7 cellular contexts compared by ENCODE assay signal in the genomic region with DNA sequence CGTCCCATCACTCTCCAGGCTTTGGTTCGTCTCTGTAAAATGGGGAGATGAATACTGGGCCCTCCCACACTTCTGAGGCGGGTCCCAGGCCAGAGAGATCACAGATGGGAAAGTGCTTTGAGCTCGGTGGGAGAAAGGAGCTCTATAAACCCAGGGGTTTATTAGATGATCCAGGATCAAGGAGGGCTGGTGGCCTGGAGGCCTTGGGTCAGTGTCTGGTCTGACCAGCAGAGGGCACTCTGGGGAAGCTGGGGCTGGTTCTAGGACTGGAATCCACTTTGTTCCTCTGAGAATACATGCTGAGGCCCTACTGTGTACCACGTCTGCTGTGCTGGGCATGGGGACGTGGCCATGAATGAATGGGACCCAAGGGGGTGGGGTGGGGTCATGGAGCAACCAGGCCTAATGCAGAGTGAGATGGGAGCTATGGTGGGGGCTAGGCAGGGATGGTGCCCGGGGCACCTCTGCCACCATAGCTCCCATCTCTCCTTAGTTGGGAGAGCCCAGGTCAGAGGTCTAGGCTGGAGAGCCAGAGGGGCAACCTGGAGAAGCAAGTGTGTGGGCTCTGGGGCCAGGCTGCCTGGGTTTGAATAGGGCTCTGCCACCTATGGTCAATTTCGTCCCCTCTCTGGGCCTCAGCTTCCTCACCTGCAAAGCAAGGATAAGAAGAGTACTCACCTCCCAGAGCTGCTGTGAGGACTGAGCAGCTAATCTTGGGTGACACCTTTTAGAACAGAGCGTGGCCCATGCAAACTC. TPM values are rescaled to one million over a fixed set of nuclear protein-coding genes. Genes with fewer than 3 reads are reported as not detected.
DNase-seq lines count a peak whose midpoint lies in the region; ATAC-seq and TF ChIP-seq lines count a peak whose summit lies in the region.

No MANE protein-coding gene starts in this region.

- intact Hi-C loops in left colon (cut with DNase I, micrococcal nuclease): loop anchor here in 1 of 2 donors (5.0 kb wide), 1 partner anchor 160 kb away; no protein-coding TSS in a partner anchor

- H3K9me3 ChIP-seq in Loucy (ENCODE audit: insufficient read depth, low read depth, low read length) (no peaks in the 10 kb centered on the region), WERI-Rb-1 (ENCODE audit: severe bottlenecking) (no peaks in the 10 kb centered on the region)

- no peaks in the 10 kb centered on the region for H3K27me3 ChIP-seq in Loucy (ENCODE audit: insufficient read depth, low read length, poor library complexity, severe bottlenecking)
- no peaks in the 10 kb centered on the region for H3K27me3 ChIP-seq in WERI-Rb-1 (ENCODE audit: insufficient read depth, low read depth, severe bottlenecking)

- peaks cover 5% of the 10 kb centered on the region for H3K4me1 ChIP-seq in Loucy (ENCODE audit: insufficient read depth, low read length, poor library complexity, severe bottlenecking)

- no peaks in the 10 kb centered on the region for H3F3A ChIP-seq in Loucy (ENCODE audit: low read depth)

- H3K9ac ChIP-seq in Loucy (ENCODE audit: low read depth, low read length, poor library complexity, severe bottlenecking): no peak overlapping the region

- H2AFZ ChIP-seq in Loucy (ENCODE audit: low read length): no peak overlapping the region

- no peaks in the 10 kb centered on the region for H3K9me2 ChIP-seq in Loucy (replicated peaks; ENCODE audit: low read depth, low read length)

- no peak overlapping the region for H3K4me3 ChIP-seq in Loucy (ENCODE audit: low read length, poor library complexity, severe bottlenecking)
- H3K4me3 ChIP-seq in WERI-Rb-1 (ENCODE audit: low read depth, low read length): no peak overlapping the region

- peak; percentile 65 for TF ChIP-seq CTCF in GM10248 (IDR thresholded peaks at IDR 0.05; ENCODE audit: control extremely low read depth, extremely low read depth, low read depth, missing control alignments)
- peak; percentile 94 for TF ChIP-seq CTCF in Loucy (conservative IDR thresholded peaks at IDR 0.05; ENCODE audit: low read length)
- peak; percentile 91 for TF ChIP-seq CTCF in WERI-Rb-1 (IDR thresholded peaks at IDR 0.05; ENCODE audit: low read depth, low read length)

- ATAC-seq in left colon (peak; percentile 65), GM21423 (IDR thresholded peaks at IDR 0.05; ENCODE audit: unreplicated experiment) (no peak)

- POLR2A ChIA-PET in GM10248 (lab: Yijun Ruan, JAX): no interaction called here

- DNase-seq in GM10248 (ENCODE audit: extremely low spot score) (peak; percentile 79), WERI-Rb-1 (peak; percentile 83), left colon (peak; percentile 48 to 82)
- DNase-seq in central memory CD4-positive, alpha-beta T cell: peak; percentile 33
- DNase-seq in stimulated activated CD8-positive, alpha-beta memory T cell treated with anti-CD3 and anti-CD28 coated beads, Interleukin-12 subunit alpha, Interleukin-12 subunit beta, amount 100 ng/mL, for 1 hour (ENCODE audit: low read depth): peak; percentile 30

- H3K4me2 ChIP-seq in Loucy (ENCODE audit: low read depth, low read length, poor library complexity, severe bottlenecking): no peak overlapping the region

- CTCF ChIA-PET in GM10248 (lab: Yijun Ruan, JAX): interaction anchor here (0.7 to 8.6 kb wide), 40 partner anchors 9 to 538 kb away, joined by 3 to 328 read pairs (median 4); a partner anchor contains a TSS

- H3K79me2 ChIP-seq in Loucy (ENCODE audit: insufficient read depth, low read length): no peaks in the 10 kb centered on the region

- H3K36me3 ChIP-seq in Loucy (ENCODE audit: insufficient read depth, low read length) (no peaks in the 10 kb centered on the region), WERI-Rb-1 (no peaks in the 10 kb centered on the region)

- no peaks in the 10 kb centered on the region for H4K20me1 ChIP-seq in Loucy (ENCODE audit: insufficient read depth, low read length, poor library complexity, severe bottlenecking)

- H3K27ac ChIP-seq in WERI-Rb-1: no peak overlapping the region

RNA-seq across cellular contexts. Expression of a gene that starts 9.0 kb away (rescaled TPM):
- not detected for total RNA-seq in left colon

RNA-seq across cellular contexts. Expression of a gene that starts 38.9 kb away (rescaled TPM):
- under 1 TPM in 1 of 2 donors, not detected in 1; 0.14 TPM for total RNA-seq in left colon

Comparison
In these comparisons a context has a peak if more than half of its experiments do, and no peak if none do; other contexts are left out.
1. DNase-seq: peak in every context shown above with its lines; median percentile 83 in WERI-Rb-1; 79 in GM10248; 65 in left colon; 33 in central memory CD4-positive, alpha-beta T cell; 30 in stimulated activated CD8-positive, alpha-beta memory T cell treated with anti-CD3 and anti-CD28 coated beads, Interleukin-12 subunit alpha, Interleukin-12 subunit beta, amount 100 ng/mL, for 1 hour.